In the genomic region with DNA sequence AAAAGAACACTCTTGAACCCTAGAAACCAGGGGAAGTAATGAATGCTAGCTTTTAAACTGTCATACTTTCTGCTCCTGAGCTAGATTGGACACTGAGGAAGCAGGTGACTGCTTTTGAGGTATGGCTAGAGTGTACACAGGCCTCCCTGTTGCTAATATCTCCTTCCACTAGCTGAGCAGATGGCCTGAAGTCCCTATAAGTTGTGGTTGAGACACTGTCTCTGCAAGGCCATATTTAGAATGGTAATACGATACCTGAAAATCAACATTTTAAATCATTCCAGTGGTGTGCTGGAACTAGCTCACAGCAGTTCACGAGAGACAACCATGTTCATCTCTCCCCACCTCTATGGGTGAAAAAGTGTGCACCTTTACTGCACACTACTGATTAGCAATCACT, we compare ENCODE assay signal across 30 cellular contexts. TPM values are rescaled to one million over a fixed set of nuclear protein-coding genes. Genes with fewer than 3 reads are reported as not detected.
A peak's percentile ranks its signal among the peaks of the same experiment; 100 is the strongest.
DNase-seq lines count a peak whose midpoint lies in the region; ATAC-seq and TF ChIP-seq lines count a peak whose summit lies in the region.
"Had no signal": no experiment of that assay in that cellular context is flagged by ENCODE, and none has a peak within 500 bp of the region (broad histone marks: within the 10 kb centered on the region; RNA-seq: fewer than 3 reads in every experiment).

No MANE protein-coding gene starts in this region.

- no peak overlapping the region for H3K4me3 Mint-ChIP-seq in mesothelial cell of epicardium
- H3K4me3 Mint-ChIP-seq in activated CD8-positive, alpha-beta T cell treated with anti-CD3 and anti-CD28 coated beads, Interleukin-2, amount 10 ng/mL, durations not matched to agents 7 days and 5 days = no peak overlapping the region
- H3K4me3 Mint-ChIP-seq: activated naive CD4-positive, alpha-beta T cell treated with anti-CD3 and anti-CD28 coated beads, Interleukin-2, amount 10 ng/mL, durations not matched to agents 7 days and 5 days; activated T-helper 1 cell treated with anti-CD3 and anti-CD28 coated beads, Interleukin-12 subunit alpha, Interleukin-12 subunit beta, Interleukin-2, Interleukin-4 antibody, amounts not matched to agents 30 ng/mL and 10 ng/mL and 1 ng/mL, durations not matched to agents 14 hours and 24 hours and 36 hours; CD14-positive monocyte; central memory CD8-positive, alpha-beta T cell; nephron; T-helper 1 cell treated with Interleukin-12 subunit alpha and Interleukin-12 subunit beta and Interleukin-4 antibody, amounts not matched to agents 30 μg/mL and 1 μg/mL, for 36 hours had no signal

- H4K20me1 ChIP-seq in IMR-90 (ENCODE audit: insufficient read depth, low read length) = no peaks in the 10 kb centered on the region

- peak overlapping the region; percentile 87 for H2BK120ac ChIP-seq in IMR-90 (ENCODE audit: low read depth, low read length)

- H3K56ac ChIP-seq in IMR-90 (ENCODE audit: extremely low read depth, insufficient read depth, low read length) = no peak overlapping the region

- peak overlapping the region; percentile 63 for H3K4ac ChIP-seq in IMR-90 (ENCODE audit: low read depth, low read length)

- no peaks in the 10 kb centered on the region for H3K36me3 Mint-ChIP-seq in mesothelial cell of epicardium
- no peaks in the 10 kb centered on the region for H3K36me3 Mint-ChIP-seq in activated CD8-positive, alpha-beta T cell treated with anti-CD3 and anti-CD28 coated beads, Interleukin-2, amount 10 ng/mL, durations not matched to agents 7 days and 5 days (ENCODE audit: low read depth)
- H3K36me3 Mint-ChIP-seq: activated naive CD4-positive, alpha-beta T cell treated with anti-CD3 and anti-CD28 coated beads, Interleukin-2, amount 10 ng/mL, durations not matched to agents 7 days and 5 days; CD14-positive monocyte had no signal

- DNase-seq in DMS 273 (lab: John Stamatoyannopoulos, UW; ENCODE audit: unreplicated experiment) = peak; percentile 87
- peak; percentile 16 for DNase-seq in IMR-90
- DNase-seq in NCI-H69 (lab: John Stamatoyannopoulos, UW) = peak; percentile 79
- no peak for DNase-seq in mesothelial cell of epicardium (ENCODE audit: low spot score in 2 of 2, unreplicated experiment in 2 of 2)
- no peak for DNase-seq in activated CD8-positive, alpha-beta T cell treated with anti-CD3 and anti-CD28 coated beads, Interleukin-2, amount 10 ng/mL, durations not matched to agents 7 days and 5 days
- DNase-seq in stimulated activated CD4-positive, alpha-beta T cell treated with anti-CD3 and anti-CD28 coated beads, Interleukin-4, amount 100 ng/mL, for 1 hour = no peak
- DNase-seq in stimulated activated CD4-positive, alpha-beta T cell treated with anti-CD3 and anti-CD28 coated beads, Interleukin-15, amount 100 ng/mL, for 24 hours = no peak
- DNase-seq in heart left ventricle = no peak
- DNase-seq: activated CD4-positive, alpha-beta T cell treated with anti-CD3 and anti-CD28 coated beads, Interleukin-2, amount 50 U/mL, for 4 hours; activated naive CD4-positive, alpha-beta T cell treated with anti-CD3 and anti-CD28 coated beads, Interleukin-2, amount 10 ng/mL, durations not matched to agents 7 days and 5 days; adrenal gland; body of pancreas; GOT3; lower lobe of right lung; mucosa of descending colon; NCI-H2171 treated with DMSO at 0.1 percent for 48 hours; NCI-H510A; NK-92 treated with Interleukin-12 subunit alpha and Interleukin-12 subunit beta, amount 100 ng/mL, for 24 hours; PC-9; stimulated activated naive CD8-positive, alpha-beta T cell treated with anti-CD3 and anti-CD28 coated beads, Interleukin-15, Interleukin-2, amounts not matched to agents 100 U/mL and 50 U/mL, for 24 hours had no signal

- H4K8ac ChIP-seq in IMR-90 (ENCODE audit: low read depth in 2 of 2, low read length in 2 of 2) = no peak overlapping the region

- ATAC-seq in IMR-90 (ENCODE audit: low read depth) (no peak), heart left ventricle (no peak)
- ATAC-seq in activated CD8-positive, alpha-beta T cell treated with anti-CD3 and anti-CD28 coated beads, Interleukin-2, amount 10 ng/mL, durations not matched to agents 7 days and 5 days = no peak
- ATAC-seq: body of pancreas; K562; lower lobe of right lung; mucosa of descending colon; Right ventricle myocardium inferior; SK-N-SH treated with all-trans-retinoic acid at 6 μM for 48 hours; stimulated activated naive CD8-positive, alpha-beta T cell treated with anti-CD3 and anti-CD28 coated beads, Interleukin-15, Interleukin-2, amounts not matched to agents 100 U/mL and 50 U/mL, for 24 hours had no signal

- peak overlapping the region; percentile 14; the same call in 1 of the 3 replicates for H2BK15ac ChIP-seq in IMR-90 (ENCODE audit: low read depth, low read length)

- H3K79me1 ChIP-seq in IMR-90 (ENCODE audit: low read depth in 1 of 2, low read length in 2 of 2) = no peaks in the 10 kb centered on the region

- peak overlapping the region; percentile 78 for H2BK20ac ChIP-seq in IMR-90 (ENCODE audit: low read depth, low read length)

- peak overlapping the region; percentile 40; the same call in 1 of the 2 replicates for H4K91ac ChIP-seq in IMR-90 (ENCODE audit: insufficient read depth, low read depth, low read length)

- H3K14ac ChIP-seq in IMR-90 (replicated peaks; ENCODE audit: low read depth, low read length) = no peak overlapping the region; the same call in 1 of the 2 replicates

- H4K5ac ChIP-seq in IMR-90 (ENCODE audit: low read depth, low read length) = no peak overlapping the region; the same call in 1 of the 2 replicates

- dilution Hi-C loops in IMR-90 (cut with HindIII; ENCODE audit: low sequenced_read_pairs, unreplicated experiment) = no loop called here

- H2AK9ac ChIP-seq in IMR-90 (replicated peaks; ENCODE audit: low read depth, low read length, poor library complexity) = no peak overlapping the region

- H3K27me3 ChIP-seq in IMR-90 (ENCODE audit: control insufficient read depth, insufficient read depth, low read length) (no peaks in the 10 kb centered on the region; the same call in 1 of the 2 replicates), heart left ventricle (no peaks in the 10 kb centered on the region)
- H3K27me3 ChIP-seq: adrenal gland, body of pancreas, hepatocyte, MG63 had no signal

- peaks cover 47% of the 10 kb centered on the region for H3K4me1 Mint-ChIP-seq in mesothelial cell of epicardium
- no peaks in the 10 kb centered on the region for H3K4me1 Mint-ChIP-seq in activated CD8-positive, alpha-beta T cell treated with anti-CD3 and anti-CD28 coated beads, Interleukin-2, amount 10 ng/mL, durations not matched to agents 7 days and 5 days (ENCODE audit: low read depth)
- H3K4me1 Mint-ChIP-seq: activated naive CD4-positive, alpha-beta T cell treated with anti-CD3 and anti-CD28 coated beads, Interleukin-2, amount 10 ng/mL, durations not matched to agents 7 days and 5 days; CD14-positive monocyte; central memory CD8-positive, alpha-beta T cell had no signal

- H2AFZ ChIP-seq in IMR-90 (replicated peaks; ENCODE audit: low read length, poor library complexity) = no peak overlapping the region
- H2AFZ ChIP-seq: hepatocyte, PC-9 had no signal

- TF ChIP-seq CTCF in IMR-90 (conservative IDR thresholded peaks at IDR 0.05; ENCODE audit: low read depth, low read length) (no peak), mesothelial cell of epicardium (IDR thresholded peaks at IDR 0.05; ENCODE audit: unreplicated experiment) (no peak), heart left ventricle (IDR thresholded peaks at IDR 0.05) (no peak)

- no peaks in the 10 kb centered on the region for H3K27me3 Mint-ChIP-seq in mesothelial cell of epicardium (ENCODE audit: low read depth)
- no peaks in the 10 kb centered on the region for H3K27me3 Mint-ChIP-seq in activated CD8-positive, alpha-beta T cell treated with anti-CD3 and anti-CD28 coated beads, Interleukin-2, amount 10 ng/mL, durations not matched to agents 7 days and 5 days (ENCODE audit: low read depth)
- H3K27me3 Mint-ChIP-seq: activated naive CD4-positive, alpha-beta T cell treated with anti-CD3 and anti-CD28 coated beads, Interleukin-2, amount 10 ng/mL, durations not matched to agents 7 days and 5 days; central memory CD8-positive, alpha-beta T cell had no signal

- no peaks in the 10 kb centered on the region for H3K36me3 ChIP-seq in IMR-90 (ENCODE audit: control insufficient read depth, insufficient read depth, low read length)
- no peaks in the 10 kb centered on the region for H3K36me3 ChIP-seq in heart left ventricle
- H3K36me3 ChIP-seq: adrenal gland, lower lobe of right lung, MG63 had no signal

- CTCF ChIA-PET in IMR-90 (lab: Yijun Ruan, JAX) = no interaction called here
- CTCF ChIA-PET in activated CD8-positive, alpha-beta T cell treated with anti-CD3 and anti-CD28 coated beads, Interleukin-2, amount 10 ng/mL, durations not matched to agents 7 days and 5 days (lab: Charles Lee) = no interaction called here

- H3K9ac ChIP-seq in IMR-90 (ENCODE audit: low read depth, low read length) = no peak overlapping the region

- WGBS in IMR-90 (ENCODE audit: extremely low coverage in 2 of 2, insufficient read length in 1 of 2), 2 experiments = no CpG with 5 or more reads among the region's 2 CpGs
- WGBS in heart left ventricle, 4 donors = 93 to 100% (median 94%) methylated on average over 2 of the region's 2 CpGs

- no peak overlapping the region for H3K27ac ChIP-seq in IMR-90 (ENCODE audit: insufficient read depth, low read length)
- no peak overlapping the region for H3K27ac ChIP-seq in heart left ventricle
- H3K27ac ChIP-seq: adrenal gland, body of pancreas, hepatocyte, lower lobe of right lung, PC-9 had no signal

- TF ChIP-seq RAD21 in IMR-90 (IDR thresholded peaks at IDR 0.05; ENCODE audit: low read length) = no peak

- peak overlapping the region; percentile 36; the same call in 1 of the 2 replicates for H3K23ac ChIP-seq in IMR-90 (ENCODE audit: low read depth, low read length)

- H3K9me3 Mint-ChIP-seq in mesothelial cell of epicardium = peaks cover 12% of the 10 kb centered on the region
- no peaks in the 10 kb centered on the region for H3K9me3 Mint-ChIP-seq in activated CD8-positive, alpha-beta T cell treated with anti-CD3 and anti-CD28 coated beads, Interleukin-2, amount 10 ng/mL, durations not matched to agents 7 days and 5 days (ENCODE audit: insufficient read depth)

- TF ChIP-seq POLR2A in IMR-90 (IDR thresholded peaks at IDR 0.05; ENCODE audit: low read depth, low read length) (no peak), heart left ventricle (IDR thresholded peaks at IDR 0.05) (no peak)

- POLR2A ChIA-PET in IMR-90 (lab: Charles Lee; ENCODE audit: unreplicated experiment) = no interaction called here
- POLR2A ChIA-PET in activated CD8-positive, alpha-beta T cell treated with anti-CD3 and anti-CD28 coated beads, Interleukin-2, amount 10 ng/mL, durations not matched to agents 7 days and 5 days (lab: Charles Lee) = interaction anchor here (0.7 kb wide), 1 partner anchor 158 kb away, joined by 3 read pairs; no protein-coding TSS in a partner anchor

- H3K27ac Mint-ChIP-seq in mesothelial cell of epicardium = peak overlapping the region; percentile 80
- no peak overlapping the region for H3K27ac Mint-ChIP-seq in activated CD8-positive, alpha-beta T cell treated with anti-CD3 and anti-CD28 coated beads, Interleukin-2, amount 10 ng/mL, durations not matched to agents 7 days and 5 days
- H3K27ac Mint-ChIP-seq: activated naive CD4-positive, alpha-beta T cell treated with anti-CD3 and anti-CD28 coated beads, Interleukin-2, amount 10 ng/mL, durations not matched to agents 7 days and 5 days; activated T-helper 1 cell treated with anti-CD3 and anti-CD28 coated beads, Interleukin-12 subunit alpha, Interleukin-12 subunit beta, Interleukin-2, Interleukin-4 antibody, amounts not matched to agents 30 ng/mL and 10 ng/mL and 1 ng/mL, durations not matched to agents 14 hours and 24 hours and 36 hours; CD14-positive monocyte; T-helper 1 cell treated with Interleukin-12 subunit alpha and Interleukin-12 subunit beta and Interleukin-4 antibody, amounts not matched to agents 30 μg/mL and 1 μg/mL, for 36 hours had no signal

- no peak overlapping the region for H2BK5ac ChIP-seq in IMR-90 (ENCODE audit: low read depth, low read length, poor library complexity, severe bottlenecking)

- H2AK5ac ChIP-seq in IMR-90 (ENCODE audit: low read depth, low read length) = peak overlapping the region; percentile 36; the same call in 1 of the 2 replicates

- H3K4me1 ChIP-seq in IMR-90 (ENCODE audit: control insufficient read depth, insufficient read depth, low read length) (peaks cover 19% of the 10 kb centered on the region), heart left ventricle (peaks cover 0 to 3% (median 0%) of the 10 kb centered on the region in 12 donors)
- H3K4me1 ChIP-seq: body of pancreas, lower lobe of right lung had no signal

- in situ Hi-C loops in IMR-90 (cut with MboI; ENCODE audit: low sequenced_read_pairs) = no loop called here

- H3K4me3 ChIP-seq in IMR-90 (ENCODE audit: insufficient read depth, low read depth, low read length) (no peak overlapping the region), heart left ventricle (no peak overlapping the region)
- H3K4me3 ChIP-seq: adrenal gland, body of pancreas, hepatocyte, K562, lower lobe of right lung, MG63, mucosa of descending colon, PC-9 had no signal

- intact Hi-C loops in IMR-90 (cut with micrococcal nuclease) (no loop called here), heart left ventricle (cut with DNase I) (no loop called here)

- no TSS peak for BruUV-seq in IMR-90 (replicated peaks; lab: Mats Ljungman, UMichigan)

- H3K4me2 ChIP-seq in IMR-90 (ENCODE audit: low read depth, low read length) = peak overlapping the region; percentile 6; the same call in 1 of the 2 replicates
- H3K4me2 ChIP-seq: hepatocyte, PC-9 had no signal

- H3K18ac ChIP-seq in IMR-90 (ENCODE audit: low read depth, low read length) = peak overlapping the region; percentile 8; the same call in 1 of the 2 replicates

- H3K9me1 ChIP-seq in IMR-90 (ENCODE audit: insufficient read depth, low read length) = peaks cover 4% of the 10 kb centered on the region; the same call in 1 of the 2 replicates

- H3K9me3 ChIP-seq in IMR-90 (ENCODE audit: control insufficient read depth, insufficient read depth, low read length) = no peaks in the 10 kb centered on the region
- H3K9me3 ChIP-seq in heart left ventricle = peaks cover 0 to 5% (median 0%) of the 10 kb centered on the region in 12 donors
- H3K9me3 ChIP-seq: adrenal gland, body of pancreas, lower lobe of right lung, MG63, mucosa of descending colon had no signal

RNA-seq across cellular contexts. Expression of a gene that starts 46.4 kb away (rescaled TPM):
- total RNA-seq in IMR-90 (2012; rRNA removed) (2.8 and 3.4 TPM in 2 replicates), mesothelial cell of epicardium (27.6 to 35.2 TPM (median 34.2 TPM) in 3 replicates), heart left ventricle (10 to 100 TPM in 2 of 9 donors, 1 to 10 TPM in 7; 3.7 to 18.4 (median 6.1) TPM)
- polyA plus RNA-seq in IMR-90 (2012; rRNA removed) (3.6 and 4.2 TPM in 2 replicates), heart left ventricle (1 to 10 TPM; 3.1 to 3.8 TPM)
- 2.7 and 4.8 TPM in 2 replicates for polyA plus RNA-seq in IMR-90 (2012; cell fraction: cytosol; rRNA removed)
- 1.5 and 3.2 TPM in 2 replicates for polyA plus RNA-seq in IMR-90 (2012; cell fraction: nucleus; rRNA removed; ENCODE audit: low replicate concordance)
- not detected for total RNA-seq in activated CD8-positive, alpha-beta T cell treated with anti-CD3 and anti-CD28 coated beads, Interleukin-2, amount 10 ng/mL, durations not matched to agents 7 days and 5 days
- total RNA-seq: activated T-helper 1 cell treated with anti-CD3 and anti-CD28 coated beads, Interleukin-12 subunit alpha, Interleukin-12 subunit beta, Interleukin-2, Interleukin-4 antibody, amounts not matched to agents 30 ng/mL and 10 ng/mL and 1 ng/mL, durations not matched to agents 14 hours and 24 hours and 36 hours; K562 had no signal
- polyA plus RNA-seq: K562 had no signal

Comparison
In these comparisons a context has a peak if more than half of its experiments do, and no peak if none do; other contexts are left out.
1. DNase-seq: peak in DMS 273 (single experiment), IMR-90 (single experiment) and NCI-H69 (single experiment); none in mesothelial cell of epicardium (0 of 2), activated CD8-positive, alpha-beta T cell treated with anti-CD3 and anti-CD28 coated beads, Interleukin-2, amount 10 ng/mL, durations not matched to agents 7 days and 5 days (single experiment), stimulated activated CD4-positive, alpha-beta T cell treated with anti-CD3 and anti-CD28 coated beads, Interleukin-4, amount 100 ng/mL, for 1 hour (single experiment), stimulated activated CD4-positive, alpha-beta T cell treated with anti-CD3 and anti-CD28 coated beads, Interleukin-15, amount 100 ng/mL, for 24 hours (single experiment) and heart left ventricle (0 of 5).